Comparison of ENCODE assay signal across 8 cellular contexts in genomic region chr6:4464638-4465037, GRCh38.
"Had no signal": no experiment of that assay in that cellular context is flagged by ENCODE, and none has a peak within 500 bp of the region (broad histone marks: within the 10 kb centered on the region; RNA-seq: fewer than 3 reads in every experiment).

No MANE protein-coding gene starts in this region.

- H3K27ac ChIP-seq: GM23248, HL-60 had no signal

- H2AFZ ChIP-seq: GM23248 had no signal

- DNase-seq: GM23248, GOT3, H9, HCEC 1CT, HFFc6, KBM-7 had no signal

- H3K9ac ChIP-seq: GM23248 had no signal

- H3K4me3 ChIP-seq: GM23248 had no signal

- ATAC-seq: HepG2 had no signal
